13 cellular contexts compared by ENCODE assay signal in the genomic region with DNA sequence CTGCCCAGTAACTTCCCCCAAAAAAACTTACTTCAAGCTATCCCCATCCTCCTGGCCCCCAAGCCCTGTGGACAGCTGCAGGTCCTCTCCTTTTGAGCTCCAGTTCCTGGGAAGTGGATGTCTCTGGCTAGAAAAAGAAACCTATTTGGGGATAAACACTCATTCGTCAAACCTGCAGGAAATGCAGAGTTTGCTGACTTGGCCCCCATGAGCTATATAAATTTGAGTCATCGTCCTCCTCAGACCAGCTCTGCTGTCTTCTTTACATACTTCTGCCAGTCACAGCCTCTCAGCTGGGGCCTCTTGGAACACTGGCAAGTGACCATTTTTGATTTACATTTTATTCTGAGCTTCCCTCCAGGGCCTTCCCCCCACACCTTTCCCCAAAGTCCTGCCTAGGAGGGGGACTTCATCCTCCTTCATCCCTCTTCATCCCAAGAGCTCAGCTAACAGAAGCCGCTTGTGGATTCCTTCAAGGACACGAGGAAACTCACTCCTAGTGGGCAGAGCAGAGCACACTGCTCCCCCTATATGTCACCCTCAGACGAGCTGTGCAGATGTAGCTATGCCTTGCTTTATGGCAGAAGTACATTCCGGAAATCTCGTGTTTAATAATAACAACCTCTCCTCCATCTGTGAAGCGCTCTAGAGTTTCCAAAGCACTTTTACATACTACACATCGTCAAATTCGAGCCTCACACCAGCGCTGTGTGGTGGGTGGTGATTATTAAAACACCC.
A peak's percentile ranks its signal among the peaks of the same experiment; 100 is the strongest.
DNase-seq lines count a peak whose midpoint lies in the region; TF ChIP-seq lines count a peak whose summit lies in the region.
"Had no signal": no experiment of that assay in that cellular context is flagged by ENCODE, and none has a peak within 500 bp of the region (broad histone marks: within the 10 kb centered on the region; RNA-seq: fewer than 3 reads in every experiment).

No MANE protein-coding gene starts in this region.

- peak overlapping the region; percentile 16 to 54 (median 28) for H3K27ac Mint-ChIP-seq in nephron
- no peak overlapping the region for H3K27ac Mint-ChIP-seq in activated CD4-positive, alpha-beta T cell treated with anti-CD3 and anti-CD28 coated beads, Interleukin-2, amount 10 ng/mL, durations not matched to agents 7 days and 5 days
- H3K27ac Mint-ChIP-seq: activated naive CD8-positive, alpha-beta T cell treated with anti-CD3 and anti-CD28 coated beads, Interleukin-2, amount 10 ng/mL, durations not matched to agents 7 days and 5 days; CD8-positive, alpha-beta T cell; naive thymus-derived CD8-positive, alpha-beta T cell had no signal

- no peaks in the 10 kb centered on the region for H3K27me3 ChIP-seq in brain microvascular endothelial cell (replicated peaks)

- H3K36me3 Mint-ChIP-seq in nephron (ENCODE audit: low read depth): peaks cover 58% of the 10 kb centered on the region
- H3K36me3 Mint-ChIP-seq in activated CD4-positive, alpha-beta T cell treated with anti-CD3 and anti-CD28 coated beads, Interleukin-2, amount 10 ng/mL, durations not matched to agents 7 days and 5 days (ENCODE audit: low read depth): no peaks in the 10 kb centered on the region
- H3K36me3 Mint-ChIP-seq: activated naive CD8-positive, alpha-beta T cell treated with anti-CD3 and anti-CD28 coated beads, Interleukin-2, amount 10 ng/mL, durations not matched to agents 7 days and 5 days; CD8-positive, alpha-beta T cell; naive thymus-derived CD8-positive, alpha-beta T cell had no signal

- H3K36me3 ChIP-seq in brain microvascular endothelial cell (replicated peaks): no peaks in the 10 kb centered on the region

- no peaks in the 10 kb centered on the region for H3K27me3 Mint-ChIP-seq in nephron (ENCODE audit: low read depth)
- H3K27me3 Mint-ChIP-seq in activated CD4-positive, alpha-beta T cell treated with anti-CD3 and anti-CD28 coated beads, Interleukin-2, amount 10 ng/mL, durations not matched to agents 7 days and 5 days: peaks cover 7% of the 10 kb centered on the region

- H3K9me3 Mint-ChIP-seq in nephron: no peaks in the 10 kb centered on the region
- no peaks in the 10 kb centered on the region for H3K9me3 Mint-ChIP-seq in activated CD4-positive, alpha-beta T cell treated with anti-CD3 and anti-CD28 coated beads, Interleukin-2, amount 10 ng/mL, durations not matched to agents 7 days and 5 days
- H3K9me3 Mint-ChIP-seq: activated naive CD8-positive, alpha-beta T cell treated with anti-CD3 and anti-CD28 coated beads, Interleukin-2, amount 10 ng/mL, durations not matched to agents 7 days and 5 days; CD8-positive, alpha-beta T cell; naive thymus-derived CD8-positive, alpha-beta T cell had no signal

- DNase-seq in EH (ENCODE audit: low read depth) (peak; percentile 89), NCI-H524 treated with DMSO at 0.1 percent for 48 hours (lab: John Stamatoyannopoulos, UW) (peak; percentile 35), brain microvascular endothelial cell (peak; percentile 58), activated T-cell treated with anti-CD3 and anti-CD28 coated beads for 4 hours (no peak), NCI-H446 treated with DMSO at 0.1 percent for 48 hours (lab: John Stamatoyannopoulos, UW) (no peak), NCI-H128 (lab: John Stamatoyannopoulos, UW; ENCODE audit: unreplicated experiment) (no peak)
- no peak for DNase-seq in activated CD4-positive, alpha-beta T cell treated with anti-CD3 and anti-CD28 coated beads, Interleukin-2, amount 10 ng/mL, durations not matched to agents 7 days and 5 days
- DNase-seq: activated naive CD8-positive, alpha-beta T cell treated with anti-CD3 and anti-CD28 coated beads, Interleukin-2, amount 10 ng/mL, durations not matched to agents 7 days and 5 days; CD8-positive, alpha-beta T cell; Kasumi-1; T-helper 9 cell had no signal

- in situ Hi-C loops in brain microvascular endothelial cell (cut with HindIII; ENCODE audit: low pct_ligation_motif_present, low sequenced_read_pairs): no loop called here

- H3K4me3 ChIP-seq in brain microvascular endothelial cell (ENCODE audit: low read depth, low read length): no peak overlapping the region

- TF ChIP-seq CTCF in brain microvascular endothelial cell (IDR thresholded peaks at IDR 0.05; ENCODE audit: low read depth, low read length, missing control alignments) (peak; percentile 65), nephron (IDR thresholded peaks at IDR 0.05; ENCODE audit: unreplicated experiment in 3 of 3) (peak in 2 of 3 experiments; percentile 9 to 15)

- CTCF ChIA-PET in activated CD4-positive, alpha-beta T cell treated with anti-CD3 and anti-CD28 coated beads, Interleukin-2, amount 10 ng/mL, durations not matched to agents 7 days and 5 days (lab: Charles Lee): interaction anchor here (0.7 to 1.6 kb wide), 4 partner anchors 11 to 65 kb away, joined by 3 to 6 read pairs (median 3); no protein-coding TSS in a partner anchor

- H3K4me3 Mint-ChIP-seq in nephron: no peak overlapping the region
- no peak overlapping the region for H3K4me3 Mint-ChIP-seq in activated CD4-positive, alpha-beta T cell treated with anti-CD3 and anti-CD28 coated beads, Interleukin-2, amount 10 ng/mL, durations not matched to agents 7 days and 5 days
- H3K4me3 Mint-ChIP-seq: activated naive CD8-positive, alpha-beta T cell treated with anti-CD3 and anti-CD28 coated beads, Interleukin-2, amount 10 ng/mL, durations not matched to agents 7 days and 5 days; CD8-positive, alpha-beta T cell; naive thymus-derived CD8-positive, alpha-beta T cell had no signal

- POLR2A ChIA-PET in activated CD4-positive, alpha-beta T cell treated with anti-CD3 and anti-CD28 coated beads, Interleukin-2, amount 10 ng/mL, durations not matched to agents 7 days and 5 days (lab: Charles Lee): no interaction called here

- peaks cover 28% of the 10 kb centered on the region for H3K4me1 Mint-ChIP-seq in nephron
- H3K4me1 Mint-ChIP-seq in activated CD4-positive, alpha-beta T cell treated with anti-CD3 and anti-CD28 coated beads, Interleukin-2, amount 10 ng/mL, durations not matched to agents 7 days and 5 days: no peaks in the 10 kb centered on the region
- H3K4me1 Mint-ChIP-seq: naive thymus-derived CD8-positive, alpha-beta T cell had no signal

- no peak overlapping the region for H3K27ac ChIP-seq in brain microvascular endothelial cell

Comparison
In these comparisons a context has a peak if more than half of its experiments do, and no peak if none do; other contexts are left out.
1. DNase-seq: peak in EH (single experiment), NCI-H524 treated with DMSO at 0.1 percent for 48 hours (single experiment) and brain microvascular endothelial cell (single experiment); none in activated T-cell treated with anti-CD3 and anti-CD28 coated beads for 4 hours (single experiment), activated CD4-positive, alpha-beta T cell treated with anti-CD3 and anti-CD28 coated beads, Interleukin-2, amount 10 ng/mL, durations not matched to agents 7 days and 5 days (single experiment), NCI-H446 treated with DMSO at 0.1 percent for 48 hours (single experiment) and NCI-H128 (single experiment).